ENCODE assay signal across 10 cellular contexts in genomic region chr19:2294377-2295335, GRCh38.
DNase-seq lines count a peak whose midpoint lies in the region; ATAC-seq and TF ChIP-seq lines count a peak whose summit lies in the region.
"Had no signal": no experiment of that assay in that cellular context is flagged by ENCODE, and none has a peak within 500 bp of the region (broad histone marks: within the 10 kb centered on the region; RNA-seq: fewer than 3 reads in every experiment).

No MANE protein-coding gene starts in this region.

- H3K4me3 ChIP-seq in AG10803 (ENCODE audit: low read length) (peak overlapping the region; percentile 16), fibroblast of mammary gland (ENCODE audit: control insufficient read depth, low read depth, low read length) (no peak overlapping the region)

- no peak for TF ChIP-seq CTCF in AG10803 (conservative IDR thresholded peaks at IDR 0.05; ENCODE audit: low read length)
- no peak for TF ChIP-seq CTCF in fibroblast of mammary gland (conservative IDR thresholded peaks at IDR 0.05; ENCODE audit: control insufficient read depth, insufficient read depth, low read depth, low read length)

- ATAC-seq in HG02840 (IDR thresholded peaks at IDR 0.05; ENCODE audit: low FRiP score, unreplicated experiment) (no peak), HG02588 (IDR thresholded peaks at IDR 0.05; ENCODE audit: unreplicated experiment) (no peak)

- peak; percentile 90 for DNase-seq in AG10803 (ENCODE audit: low read depth)
- peak; percentile 46 for DNase-seq in NCI-H524 treated with DMSO at 0.1 percent for 48 hours (lab: John Stamatoyannopoulos, UW)
- DNase-seq in fibroblast of mammary gland (ENCODE audit: low read depth) = peak; percentile 96
- DNase-seq in nucleus accumbens (lab: John Stamatoyannopoulos, UW) = peak in 38 of 56 donors; percentile 12 to 81 (median 56)
- DNase-seq in HK-2 (ENCODE audit: unreplicated experiment) = no peak
- DNase-seq in SIG-M5 treated with dmso at 0.1 percent for 504 hours (lab: John Stamatoyannopoulos, UW; ENCODE audit: unreplicated experiment) = no peak
- DNase-seq: DMS153, SIG-M5 had no signal

Comparison
In these comparisons a context has a peak if more than half of its experiments do, and no peak if none do; other contexts are left out.
1. DNase-seq: peak in AG10803 (single experiment), NCI-H524 treated with DMSO at 0.1 percent for 48 hours (single experiment), fibroblast of mammary gland (single experiment) and nucleus accumbens (38 of 56); none in HK-2 (single experiment) and SIG-M5 treated with dmso at 0.1 percent for 504 hours (single experiment).